ENCODE assay signal across 1 cellular context in the genomic region with DNA sequence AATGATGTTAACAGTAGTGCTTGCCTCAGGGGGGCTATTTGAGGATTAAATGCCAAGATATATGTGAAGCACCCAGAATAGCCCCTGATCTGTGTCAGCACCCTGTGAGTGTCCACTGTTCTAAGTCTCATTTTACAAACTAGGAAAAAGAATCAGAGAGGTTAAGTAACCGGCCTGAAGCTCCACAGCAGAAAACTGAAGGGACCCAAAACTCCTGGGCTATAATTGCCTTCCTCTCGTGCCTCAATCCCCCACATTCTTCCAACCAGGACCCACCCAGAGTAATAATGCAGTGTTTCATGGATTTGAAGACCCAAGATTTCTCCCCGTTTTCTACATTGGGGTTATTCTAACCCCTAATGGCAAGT.
TF ChIP-seq lines count a peak whose summit lies in the region.

No MANE protein-coding gene starts in this region.

TF ChIP-seq in HepG2, 621 proteins besides CTCF, POLR2A, EP300 and RAD21:
- TF ChIP-seq SRF (IDR thresholded peaks at IDR 0.05; ENCODE audit: low read depth, low read length), result no peak
- TF ChIP-seq NCOA2 (CRISPR knock-in tag; IDR thresholded peaks at IDR 0.05), result no peak
- peak; percentile 79; the same call in 1 of the 2 replicates for TF ChIP-seq ZNF768 (CRISPR knock-in tag; IDR thresholded peaks at IDR 0.05)
- no peak for TF ChIP-seq FOXM1 (CRISPR knock-in tag; IDR thresholded peaks at IDR 0.05)
- TF ChIP-seq ZNF329 (CRISPR knock-in tag; IDR thresholded peaks at IDR 0.05; ENCODE audit: low read depth), result no peak
- TF ChIP-seq CENPT (CRISPR knock-in tag; IDR thresholded peaks at IDR 0.05; ENCODE audit: low read depth), result no peak
- TF ChIP-seq ZMYM3 (CRISPR knock-in tag; IDR thresholded peaks at IDR 0.05), result peak; percentile 10; the same call in 1 of the 2 replicates
- TF ChIP-seq, protein P1, sequence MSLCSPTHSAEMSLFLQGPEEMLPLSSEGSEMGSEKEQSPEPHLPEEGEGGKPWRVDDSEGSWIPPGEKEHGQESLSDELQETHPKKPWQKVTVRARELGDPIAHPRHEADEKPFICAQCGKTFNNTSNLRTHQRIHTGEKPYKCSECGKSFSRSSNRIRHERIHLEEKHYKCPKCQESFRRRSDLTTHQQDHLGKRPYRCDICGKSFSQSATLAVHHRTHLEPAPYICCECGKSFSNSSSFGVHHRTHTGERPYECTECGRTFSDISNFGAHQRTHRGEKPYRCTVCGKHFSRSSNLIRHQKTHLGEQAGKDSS (CRISPR knock-in tag; IDR thresholded peaks at IDR 0.05; ENCODE audit: borderline replicate concordance, low read depth), result no peak
